1 cellular context compared by ENCODE assay signal in the genomic region with DNA sequence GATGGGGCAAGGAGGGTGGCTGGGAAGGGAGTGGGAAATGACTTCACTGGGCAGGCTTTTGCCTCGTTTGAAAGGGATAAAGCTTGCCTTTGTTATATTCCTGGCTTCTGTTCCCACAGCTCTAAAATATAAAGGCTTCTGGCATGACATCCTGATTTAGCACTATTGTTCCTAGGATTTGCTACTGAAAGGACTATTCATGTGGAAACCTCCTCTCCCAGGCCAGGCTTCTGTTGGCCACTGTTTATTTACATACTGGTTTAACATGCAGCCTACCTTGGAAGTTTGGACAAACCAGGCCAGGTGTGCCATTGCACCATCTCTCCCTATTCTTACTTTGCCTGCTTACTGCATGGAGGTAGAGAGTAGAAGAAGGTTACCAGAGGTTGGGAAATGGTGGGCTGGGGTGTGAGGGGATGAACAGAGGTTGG.
TF ChIP-seq lines count a peak whose summit lies in the region.

No MANE protein-coding gene starts in this region.

TF ChIP-seq in HepG2, 621 proteins besides CTCF, POLR2A, EP300 and RAD21 (continued from another document):
- TF ChIP-seq ZBTB37 (CRISPR knock-in tag; IDR thresholded peaks at IDR 0.05): peak; percentile 96
- 0 out of 2 replicates have a peak, but pooled peaks have one; percentile 17 for TF ChIP-seq KDM1A (CRISPR knock-in tag; IDR thresholded peaks at IDR 0.05)
- TF ChIP-seq CCAR2 (optimal IDR thresholded peaks at IDR 0.05; ENCODE audit: low read depth, low read length): peak; percentile 20
- no peak for TF ChIP-seq GTF3A (CRISPR knock-in tag; conservative IDR thresholded peaks at IDR 0.05)
- TF ChIP-seq ZNF496 (CRISPR knock-in tag; IDR thresholded peaks at IDR 0.05; ENCODE audit: insufficient replicate concordance): no peak
- TF ChIP-seq REST (IDR thresholded peaks at IDR 0.05; ENCODE audit: borderline replicate concordance in 1 of 2, low read depth in 1 of 2, low read length in 2 of 2): no peak
